Comparison of ENCODE assay signal across 1 cellular context in the genomic region with DNA sequence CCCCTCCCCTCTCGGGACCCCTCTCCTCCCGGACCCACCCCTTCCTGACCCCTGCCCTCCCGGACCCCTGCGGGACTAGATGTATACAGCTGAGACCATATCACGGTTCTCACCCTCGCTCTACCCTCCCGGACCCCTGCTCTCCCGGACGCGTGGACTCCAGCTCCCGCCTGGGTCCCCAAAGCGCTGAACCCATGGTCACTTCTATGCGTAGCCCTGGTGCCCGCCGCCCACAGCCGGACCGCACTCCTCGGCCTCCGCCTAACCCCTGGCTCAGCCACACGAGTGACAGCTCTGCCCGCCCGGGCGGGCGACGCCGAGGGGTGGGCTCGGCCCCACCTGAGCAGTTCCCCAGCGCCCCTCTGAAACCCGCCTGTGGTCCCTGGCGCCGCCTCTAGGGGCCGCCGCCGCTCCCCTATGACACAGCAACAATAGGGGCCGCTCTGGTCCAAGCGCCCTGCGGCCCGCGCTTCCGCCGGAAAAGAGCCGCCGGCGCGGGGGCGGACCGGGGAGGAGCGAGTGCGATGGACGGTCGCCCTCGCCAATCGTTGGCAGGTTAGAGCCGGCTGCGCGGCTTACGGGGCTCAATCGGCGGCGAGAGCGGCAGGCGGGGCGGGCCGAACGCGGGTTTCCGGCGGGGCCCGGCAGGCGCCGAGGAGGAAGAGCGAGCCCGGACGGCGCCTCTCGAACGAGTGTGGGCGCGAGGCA.
TF ChIP-seq lines count a peak whose summit lies in the region.

Gene ADRM1, plus strand, starts transcription at position 657 of the 708 bp plus-strand sequence. CDS start 572 bp downstream, outside the sequence.

TF ChIP-seq in HEK293, 187 proteins besides CTCF, POLR2A, EP300 and RAD21 (continued from another document and continues in another):
- TF ChIP-seq, protein P1, sequence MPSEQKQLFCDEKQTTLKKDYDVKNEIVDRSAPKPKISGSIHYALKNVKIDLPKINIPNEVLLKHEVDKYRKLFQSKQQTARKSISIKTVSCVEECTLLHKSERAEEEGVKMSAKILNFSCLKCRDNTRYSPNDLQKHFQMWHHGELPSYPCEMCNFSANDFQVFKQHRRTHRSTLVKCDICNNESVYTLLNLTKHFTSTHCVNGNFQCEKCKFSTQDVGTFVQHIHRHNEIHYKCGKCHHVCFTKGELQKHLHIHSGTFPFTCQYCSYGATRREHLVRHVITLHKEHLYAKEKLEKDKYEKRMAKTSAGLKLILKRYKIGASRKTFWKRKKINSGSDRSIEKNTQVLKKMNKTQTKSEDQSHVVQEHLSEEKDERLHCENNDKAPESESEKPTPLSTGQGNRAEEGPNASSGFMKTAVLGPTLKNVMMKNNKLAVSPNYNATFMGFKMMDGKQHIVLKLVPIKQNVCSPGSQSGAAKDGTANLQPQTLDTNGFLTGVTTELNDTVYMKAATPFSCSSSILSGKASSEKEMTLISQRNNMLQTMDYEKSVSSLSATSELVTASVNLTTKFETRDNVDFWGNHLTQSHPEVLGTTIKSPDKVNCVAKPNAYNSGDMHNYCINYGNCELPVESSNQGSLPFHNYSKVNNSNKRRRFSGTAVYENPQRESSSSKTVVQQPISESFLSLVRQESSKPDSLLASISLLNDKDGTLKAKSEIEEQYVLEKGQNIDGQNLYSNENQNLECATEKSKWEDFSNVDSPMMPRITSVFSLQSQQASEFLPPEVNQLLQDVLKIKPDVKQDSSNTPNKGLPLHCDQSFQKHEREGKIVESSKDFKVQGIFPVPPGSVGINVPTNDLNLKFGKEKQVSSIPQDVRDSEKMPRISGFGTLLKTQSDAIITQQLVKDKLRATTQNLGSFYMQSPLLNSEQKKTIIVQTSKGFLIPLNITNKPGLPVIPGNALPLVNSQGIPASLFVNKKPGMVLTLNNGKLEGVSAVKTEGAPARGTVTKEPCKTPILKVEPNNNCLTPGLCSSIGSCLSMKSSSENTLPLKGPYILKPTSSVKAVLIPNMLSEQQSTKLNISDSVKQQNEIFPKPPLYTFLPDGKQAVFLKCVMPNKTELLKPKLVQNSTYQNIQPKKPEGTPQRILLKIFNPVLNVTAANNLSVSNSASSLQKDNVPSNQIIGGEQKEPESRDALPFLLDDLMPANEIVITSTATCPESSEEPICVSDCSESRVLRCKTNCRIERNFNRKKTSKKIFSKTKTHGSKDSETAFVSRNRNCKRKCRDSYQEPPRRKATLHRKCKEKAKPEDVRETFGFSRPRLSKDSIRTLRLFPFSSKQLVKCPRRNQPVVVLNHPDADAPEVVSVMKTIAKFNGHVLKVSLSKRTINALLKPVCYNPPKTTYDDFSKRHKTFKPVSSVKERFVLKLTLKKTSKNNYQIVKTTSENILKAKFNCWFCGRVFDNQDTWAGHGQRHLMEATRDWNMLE (tag by site-specific recombination; conservative IDR thresholded peaks at IDR 0.05; ENCODE audit: low read depth), result peak; percentile 51
- TF ChIP-seq ZNF660 (tag by site-specific recombination; IDR thresholded peaks at IDR 0.05) (0 out of 2 replicates have a peak, but pooled peaks have one; percentile 30), ZNF623 (tag by site-specific recombination; IDR thresholded peaks at IDR 0.05) (no peak), ZBTB11 (tag by site-specific recombination; conservative IDR thresholded peaks at IDR 0.05; ENCODE audit: low read depth) (peak; percentile 95), PRDM10 (tag by site-specific recombination; IDR thresholded peaks at IDR 0.05) (peak; percentile 0), WT1 (tag by site-specific recombination; IDR thresholded peaks at IDR 0.05) (peak; percentile 7; the same call in 1 of the 2 replicates), SP3 (tag by site-specific recombination; IDR thresholded peaks at IDR 0.05) (peak; percentile 81), ZBTB20 (tag by site-specific recombination; IDR thresholded peaks at IDR 0.05) (peak; percentile 84), SCRT2 (tag by site-specific recombination; IDR thresholded peaks at IDR 0.05) (peak; percentile 36; the same call in 1 of the 2 replicates), KLF7 (tag by site-specific recombination; IDR thresholded peaks at IDR 0.05; ENCODE audit: borderline replicate concordance) (peak; percentile 51; the same call in 1 of the 2 replicates), ZNF561 (tag by site-specific recombination; IDR thresholded peaks at IDR 0.05; ENCODE audit: borderline replicate concordance) (peak; percentile 89), ZNF76 (tag by site-specific recombination; IDR thresholded peaks at IDR 0.05; ENCODE audit: borderline replicate concordance, low read depth) (peak; percentile 29; the same call in 1 of the 2 replicates), ZFHX2 (tag by site-specific recombination; conservative IDR thresholded peaks at IDR 0.05) (peak; percentile 87), ZNF792 (tag by site-specific recombination; IDR thresholded peaks at IDR 0.05) (no peak), HOXC10 (CRISPR knock-in tag; IDR thresholded peaks at IDR 0.05) (no peak), ZNF610 (tag by site-specific recombination; IDR thresholded peaks at IDR 0.05; ENCODE audit: borderline replicate concordance) (peak; percentile 83; the same call in 1 of the 2 replicates), ZFP69B (tag by site-specific recombination; IDR thresholded peaks at IDR 0.05) (0 out of 2 replicates have a peak, but pooled peaks have one; percentile 33), ZSCAN30 (tag by site-specific recombination; IDR thresholded peaks at IDR 0.05) (peak; percentile 44; the same call in 1 of the 2 replicates)
- TF ChIP-seq, protein P2, sequence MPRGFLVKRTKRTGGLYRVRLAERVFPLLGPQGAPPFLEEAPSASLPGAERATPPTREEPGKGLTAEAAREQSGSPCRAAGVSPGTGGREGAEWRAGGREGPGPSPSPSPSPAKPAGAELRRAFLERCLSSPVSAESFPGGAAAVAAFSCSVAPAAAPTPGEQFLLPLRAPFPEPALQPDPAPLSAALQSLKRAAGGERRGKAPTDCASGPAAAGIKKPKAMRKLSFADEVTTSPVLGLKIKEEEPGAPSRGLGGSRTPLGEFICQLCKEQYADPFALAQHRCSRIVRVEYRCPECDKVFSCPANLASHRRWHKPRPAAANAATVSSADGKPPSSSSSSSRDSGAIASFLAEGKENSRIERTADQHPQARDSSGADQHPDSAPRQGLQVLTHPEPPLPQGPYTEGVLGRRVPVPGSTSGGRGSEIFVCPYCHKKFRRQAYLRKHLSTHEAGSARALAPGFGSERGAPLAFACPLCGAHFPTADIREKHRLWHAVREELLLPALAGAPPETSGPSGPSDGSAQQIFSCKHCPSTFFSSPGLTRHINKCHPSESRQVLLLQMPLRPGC (tag by site-specific recombination; IDR thresholded peaks at IDR 0.05), result peak; percentile 28; the same call in 1 of the 2 replicates
- TF ChIP-seq, protein P3, sequence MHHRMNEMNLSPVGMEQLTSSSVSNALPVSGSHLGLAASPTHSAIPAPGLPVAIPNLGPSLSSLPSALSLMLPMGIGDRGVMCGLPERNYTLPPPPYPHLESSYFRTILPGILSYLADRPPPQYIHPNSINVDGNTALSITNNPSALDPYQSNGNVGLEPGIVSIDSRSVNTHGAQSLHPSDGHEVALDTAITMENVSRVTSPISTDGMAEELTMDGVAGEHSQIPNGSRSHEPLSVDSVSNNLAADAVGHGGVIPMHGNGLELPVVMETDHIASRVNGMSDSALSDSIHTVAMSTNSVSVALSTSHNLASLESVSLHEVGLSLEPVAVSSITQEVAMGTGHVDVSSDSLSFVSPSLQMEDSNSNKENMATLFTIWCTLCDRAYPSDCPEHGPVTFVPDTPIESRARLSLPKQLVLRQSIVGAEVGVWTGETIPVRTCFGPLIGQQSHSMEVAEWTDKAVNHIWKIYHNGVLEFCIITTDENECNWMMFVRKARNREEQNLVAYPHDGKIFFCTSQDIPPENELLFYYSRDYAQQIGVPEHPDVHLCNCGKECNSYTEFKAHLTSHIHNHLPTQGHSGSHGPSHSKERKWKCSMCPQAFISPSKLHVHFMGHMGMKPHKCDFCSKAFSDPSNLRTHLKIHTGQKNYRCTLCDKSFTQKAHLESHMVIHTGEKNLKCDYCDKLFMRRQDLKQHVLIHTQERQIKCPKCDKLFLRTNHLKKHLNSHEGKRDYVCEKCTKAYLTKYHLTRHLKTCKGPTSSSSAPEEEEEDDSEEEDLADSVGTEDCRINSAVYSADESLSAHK (tag by site-specific recombination; IDR thresholded peaks at IDR 0.05), result 0 out of 2 replicates have a peak, but pooled peaks have one; percentile 10
- TF ChIP-seq, protein P4, sequence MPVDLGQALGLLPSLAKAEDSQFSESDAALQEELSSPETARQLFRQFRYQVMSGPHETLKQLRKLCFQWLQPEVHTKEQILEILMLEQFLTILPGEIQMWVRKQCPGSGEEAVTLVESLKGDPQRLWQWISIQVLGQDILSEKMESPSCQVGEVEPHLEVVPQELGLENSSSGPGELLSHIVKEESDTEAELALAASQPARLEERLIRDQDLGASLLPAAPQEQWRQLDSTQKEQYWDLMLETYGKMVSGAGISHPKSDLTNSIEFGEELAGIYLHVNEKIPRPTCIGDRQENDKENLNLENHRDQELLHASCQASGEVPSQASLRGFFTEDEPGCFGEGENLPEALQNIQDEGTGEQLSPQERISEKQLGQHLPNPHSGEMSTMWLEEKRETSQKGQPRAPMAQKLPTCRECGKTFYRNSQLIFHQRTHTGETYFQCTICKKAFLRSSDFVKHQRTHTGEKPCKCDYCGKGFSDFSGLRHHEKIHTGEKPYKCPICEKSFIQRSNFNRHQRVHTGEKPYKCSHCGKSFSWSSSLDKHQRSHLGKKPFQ (tag by site-specific recombination; IDR thresholded peaks at IDR 0.05), result no peak
- TF ChIP-seq, protein P5, sequence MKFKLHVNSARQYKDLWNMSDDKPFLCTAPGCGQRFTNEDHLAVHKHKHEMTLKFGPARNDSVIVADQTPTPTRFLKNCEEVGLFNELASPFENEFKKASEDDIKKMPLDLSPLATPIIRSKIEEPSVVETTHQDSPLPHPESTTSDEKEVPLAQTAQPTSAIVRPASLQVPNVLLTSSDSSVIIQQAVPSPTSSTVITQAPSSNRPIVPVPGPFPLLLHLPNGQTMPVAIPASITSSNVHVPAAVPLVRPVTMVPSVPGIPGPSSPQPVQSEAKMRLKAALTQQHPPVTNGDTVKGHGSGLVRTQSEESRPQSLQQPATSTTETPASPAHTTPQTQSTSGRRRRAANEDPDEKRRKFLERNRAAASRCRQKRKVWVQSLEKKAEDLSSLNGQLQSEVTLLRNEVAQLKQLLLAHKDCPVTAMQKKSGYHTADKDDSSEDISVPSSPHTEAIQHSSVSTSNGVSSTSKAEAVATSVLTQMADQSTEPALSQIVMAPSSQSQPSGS (tag by site-specific recombination; IDR thresholded peaks at IDR 0.05; ENCODE audit: low read depth), result no peak
- TF ChIP-seq, protein P6, sequence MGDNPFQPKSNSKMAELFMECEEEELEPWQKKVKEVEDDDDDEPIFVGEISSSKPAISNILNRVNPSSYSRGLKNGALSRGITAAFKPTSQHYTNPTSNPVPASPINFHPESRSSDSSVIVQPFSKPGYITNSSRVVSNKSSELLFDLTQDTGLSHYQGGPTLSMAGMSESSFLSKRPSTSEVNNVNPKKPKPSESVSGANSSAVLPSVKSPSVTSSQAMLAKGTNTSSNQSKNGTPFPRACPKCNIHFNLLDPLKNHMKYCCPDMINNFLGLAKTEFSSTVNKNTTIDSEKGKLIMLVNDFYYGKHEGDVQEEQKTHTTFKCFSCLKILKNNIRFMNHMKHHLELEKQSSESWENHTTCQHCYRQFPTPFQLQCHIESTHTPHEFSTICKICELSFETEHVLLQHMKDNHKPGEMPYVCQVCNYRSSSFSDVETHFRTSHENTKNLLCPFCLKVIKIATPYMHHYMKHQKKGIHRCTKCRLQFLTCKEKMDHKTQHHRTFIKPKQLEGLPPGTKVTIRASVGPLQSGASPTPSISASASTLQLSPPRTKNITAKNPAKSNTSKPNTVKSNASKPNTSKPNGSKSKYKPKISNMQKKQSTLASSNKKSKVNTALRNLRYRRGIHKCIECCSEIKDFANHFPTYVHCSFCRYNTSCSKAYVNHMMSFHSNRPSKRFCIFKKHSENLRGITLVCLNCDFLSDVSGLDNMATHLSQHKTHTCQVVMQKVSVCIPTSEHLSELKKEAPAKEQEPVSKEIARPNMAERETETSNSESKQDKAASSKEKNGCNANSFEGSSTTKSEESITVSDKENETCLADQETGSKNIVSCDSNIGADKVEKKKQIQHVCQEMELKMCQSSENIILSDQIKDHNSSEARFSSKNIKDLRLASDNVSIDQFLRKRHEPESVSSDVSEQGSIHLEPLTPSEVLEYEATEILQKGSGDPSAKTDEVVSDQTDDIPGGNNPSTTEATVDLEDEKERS (tag by site-specific recombination; IDR thresholded peaks at IDR 0.05), result no peak
